8 cellular contexts compared by ENCODE assay signal in genomic region chr11:111379500-111380136, GRCh38. TPM values are rescaled to one million over a fixed set of nuclear protein-coding genes. Genes with fewer than 3 reads are reported as not detected.
A peak's percentile ranks its signal among the peaks of the same experiment; 100 is the strongest.
DNase-seq lines count a peak whose midpoint lies in the region; ATAC-seq, FAIRE-seq and TF ChIP-seq lines count a peak whose summit lies in the region.

No MANE protein-coding gene starts in this region.

- H3K27me3 ChIP-seq in astrocyte (ENCODE audit: insufficient read depth, low read length): peaks cover 2% of the 10 kb centered on the region

- TF ChIP-seq CTCF in astrocyte (IDR thresholded peaks at IDR 0.05; ENCODE audit: insufficient read depth, low read depth, low read length): no peak

- peak overlapping the region; percentile 77 for H2AFZ ChIP-seq in astrocyte (ENCODE audit: low read depth, low read length)

- peaks cover 3% of the 10 kb centered on the region for H3K27me3 Mint-ChIP-seq in astrocyte (ENCODE audit: low read depth, unreplicated experiment)

- no peak overlapping the region for H3K4me3 Mint-ChIP-seq in astrocyte (ENCODE audit: unreplicated experiment)

- no peaks in the 10 kb centered on the region for H3K79me2 ChIP-seq in astrocyte (ENCODE audit: insufficient read depth, low read length)

- intact Hi-C loops in posterior cingulate gyrus (cut with DNase I): no loop called here

- H3K4me1 ChIP-seq in astrocyte (ENCODE audit: insufficient read depth, low read length): peaks cover 5% of the 10 kb centered on the region

- no peak overlapping the region for H3K9ac ChIP-seq in astrocyte (ENCODE audit: low read length)

- H3K27ac ChIP-seq in astrocyte (ENCODE audit: low read depth, low read length): no peak overlapping the region

- peak; percentile 69 for DNase-seq in DMS53 (lab: John Stamatoyannopoulos, UW)
- DNase-seq in astrocyte (ENCODE audit: low read depth): no peak
- no peak for DNase-seq in A172 (ENCODE audit: low spot score)
- DNase-seq in posterior cingulate gyrus: no peak
- no peak for DNase-seq in NCI-H774 (lab: John Stamatoyannopoulos, UW)
- no peak for DNase-seq in mesenteric fat pad (ENCODE audit: low spot score)

- H3K9me3 Mint-ChIP-seq in astrocyte (ENCODE audit: unreplicated experiment): no peaks in the 10 kb centered on the region

- H3K36me3 Mint-ChIP-seq in astrocyte (ENCODE audit: low read depth, unreplicated experiment): no peaks in the 10 kb centered on the region

- H3K9me3 ChIP-seq in astrocyte (ENCODE audit: insufficient read depth, low read depth, low read length): no peaks in the 10 kb centered on the region

- no peaks in the 10 kb centered on the region for H4K20me1 ChIP-seq in astrocyte (ENCODE audit: insufficient read depth, low read length)

- no peak overlapping the region for H3K4me3 ChIP-seq in astrocyte (ENCODE audit: insufficient read depth, low read depth, low read length)

- ATAC-seq in GM19467 (IDR thresholded peaks at IDR 0.05; ENCODE audit: unreplicated experiment) (peak; percentile 40), HG03442 (IDR thresholded peaks at IDR 0.05; ENCODE audit: unreplicated experiment) (peak; percentile 29)

- peaks cover 2% of the 10 kb centered on the region for H3K4me1 Mint-ChIP-seq in astrocyte (ENCODE audit: low read depth, unreplicated experiment)

- no peaks in the 10 kb centered on the region for H3K36me3 ChIP-seq in astrocyte (ENCODE audit: insufficient read depth, low read length)

- peak overlapping the region; percentile 70 for H3K4me2 ChIP-seq in astrocyte (ENCODE audit: low read length)

- H3K27ac Mint-ChIP-seq in astrocyte (ENCODE audit: unreplicated experiment): no peak overlapping the region

- FAIRE-seq in astrocyte (lab: Jason Lieb, UNC): no peak

RNA-seq across cellular contexts. Expression of gene POU2AF1, which starts 0.5 kb away (rescaled TPM):
- total RNA-seq in astrocyte (not detected in 2 replicates), mesenteric fat pad (0.10 TPM)
- total RNA-seq in A172 (2014; rRNA removed; shearing (Covaris generic)): not detected in 2 replicates
